Comparison of ENCODE assay signal across 7 cellular contexts in the genomic region with DNA sequence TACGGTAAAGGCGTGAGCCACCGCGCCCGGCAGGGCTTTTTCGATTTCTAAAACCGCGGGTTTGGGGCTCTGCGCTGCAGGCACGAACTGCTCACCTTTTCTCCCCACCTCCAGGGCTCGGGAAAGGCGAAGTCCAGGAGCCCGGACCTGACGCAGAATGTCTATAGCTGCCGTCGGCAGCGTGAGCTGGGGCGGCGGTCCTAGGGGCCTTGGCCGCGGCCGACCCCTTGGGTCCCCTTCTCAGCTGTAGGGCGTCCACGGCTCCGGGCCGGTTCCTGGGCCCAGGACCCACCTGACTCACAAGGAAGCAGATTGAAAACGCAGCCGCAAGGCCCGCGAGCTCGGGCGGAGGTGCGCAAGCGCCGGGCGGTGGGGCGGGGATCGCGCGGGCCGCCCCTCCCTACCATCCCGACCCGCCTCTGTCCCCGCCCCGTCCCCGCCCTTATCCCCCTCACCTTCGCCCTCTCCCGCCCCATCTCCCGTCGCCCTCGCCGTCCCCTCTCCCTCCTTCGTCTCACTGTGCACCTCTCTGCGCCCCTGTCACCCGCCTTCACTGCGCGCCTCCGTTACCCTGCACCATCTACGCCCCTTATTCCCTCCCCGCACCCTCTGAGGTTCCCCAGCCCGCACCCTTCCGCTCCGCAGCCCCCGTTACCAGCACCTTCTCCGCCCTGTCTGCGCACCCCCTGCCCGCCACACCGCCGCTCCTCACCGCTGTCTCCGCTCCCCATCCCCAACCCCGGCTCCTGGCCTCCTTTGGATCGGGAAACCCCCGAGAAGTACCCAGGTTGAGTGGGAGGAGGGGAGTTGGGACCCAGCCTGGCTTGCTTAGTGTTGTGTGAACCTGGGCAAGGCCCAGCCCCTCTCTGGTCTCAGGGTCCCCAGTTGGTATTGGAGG. TPM values are rescaled to one million over a fixed set of nuclear protein-coding genes. Genes with fewer than 3 reads are reported as not detected.
DNase-seq lines count a peak whose midpoint lies in the region; ATAC-seq and TF ChIP-seq lines count a peak whose summit lies in the region.

A gene with protein sequence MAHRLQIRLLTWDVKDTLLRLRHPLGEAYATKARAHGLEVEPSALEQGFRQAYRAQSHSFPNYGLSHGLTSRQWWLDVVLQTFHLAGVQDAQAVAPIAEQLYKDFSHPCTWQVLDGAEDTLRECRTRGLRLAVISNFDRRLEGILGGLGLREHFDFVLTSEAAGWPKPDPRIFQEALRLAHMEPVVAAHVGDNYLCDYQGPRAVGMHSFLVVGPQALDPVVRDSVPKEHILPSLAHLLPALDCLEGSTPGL (minus strand): TSS at position 353 of the 898 bp plus-strand sequence. CDS start 2,632 bp downstream, outside the sequence.

- H3K79me2 ChIP-seq in mammary epithelial cell (ENCODE audit: insufficient read depth, low read length): peaks cover 18% of the 10 kb centered on the region

- POLR2A ChIA-PET in WTC11 (lab: Charles Lee): interaction anchor here (0.6 to 1.6 kb wide), 4 partner anchors 25 to 634 kb away, joined by 3 to 4 read pairs (median 3); partner anchors contain the start of genes BSPRY, C9orf43 and POLE3

- peak; percentile 24 for DNase-seq in NCI-H2107 treated with DMSO at 0.1 percent for 48 hours (lab: John Stamatoyannopoulos, UW; ENCODE audit: unreplicated experiment)
- peak; percentile 80 for DNase-seq in WTC11 (ENCODE audit: low spot score)
- DNase-seq in mammary epithelial cell: peak; percentile 76
- DNase-seq in immature natural killer cell: peak; percentile 69 to 80 (median 76)
- peak; percentile 96 for DNase-seq in spleen

- dilution Hi-C loops in mammary epithelial cell (cut with HindIII; ENCODE audit: low sequenced_read_pairs): no loop called here

- peak within 1 kb of the TSS; percentile 100 for H2AFZ ChIP-seq in mammary epithelial cell (ENCODE audit: low read depth, low read length)

- peaks cover 5% of the 10 kb centered on the region for H3K4me1 ChIP-seq in mammary epithelial cell (ENCODE audit: insufficient read depth, low read length)
- H3K4me1 ChIP-seq in spleen: peaks cover 0 to 32% (median 17%) of the 10 kb centered on the region in 6 donors

- 2% methylated on average over 8 of the region's 74 CpGs for WGBS in mammary epithelial cell (ENCODE audit: low coverage, missing lambda C conversion rate)
- 1 to 2% (median 1%) methylated on average over 40 to 74 of the region's 74 CpGs for WGBS in spleen, 5 donors

- peaks cover 15% of the 10 kb centered on the region for H3K36me3 ChIP-seq in mammary epithelial cell (ENCODE audit: insufficient read depth, low read length)
- H3K36me3 ChIP-seq in spleen: peaks cover 0 to 33% (median 22%) of the 10 kb centered on the region in 6 donors

- H4K20me1 ChIP-seq in mammary epithelial cell (ENCODE audit: insufficient read depth, low read length): no peaks in the 10 kb centered on the region

- TF ChIP-seq CTCF in WTC11 (IDR thresholded peaks at IDR 0.05): no peak
- TF ChIP-seq CTCF in mammary epithelial cell (conservative IDR thresholded peaks at IDR 0.05 in 1 of 2, IDR thresholded peaks at IDR 0.05 in 1 of 2; ENCODE audit: extremely low read depth in 1 of 2, insufficient read depth in 1 of 2, low read depth in 1 of 2, low read length in 2 of 2): no peak
- TF ChIP-seq CTCF in spleen (IDR thresholded peaks at IDR 0.05 in 8 of 11, conservative IDR thresholded peaks at IDR 0.05 in 3 of 11): peak in 1 of 11 experiments; percentile 17

- H3K36me3 Mint-ChIP-seq in WTC11 (peaks cover 9% of the 10 kb centered on the region; the same call in 1 of the 2 replicates), immature natural killer cell (peaks cover 0 to 5% (median 0%) of the 10 kb centered on the region in 3 donors)

- peak within 1 kb of the TSS; percentile 80 for H3K4me3 Mint-ChIP-seq in WTC11
- peak within 1 kb of the TSS; percentile 82 to 88 (median 84) for H3K4me3 Mint-ChIP-seq in immature natural killer cell

- H3K4me2 ChIP-seq in mammary epithelial cell (ENCODE audit: insufficient read depth, low read depth, low read length): peak within 1 kb of the TSS; percentile 92

- peaks cover 15% of the 10 kb centered on the region for H3K4me1 Mint-ChIP-seq in WTC11
- peaks cover 15 to 17% of the 10 kb centered on the region in 2 donors for H3K4me1 Mint-ChIP-seq in immature natural killer cell

- CTCF ChIA-PET in WTC11 (lab: Charles Lee): interaction anchor here (0.6 to 1.7 kb wide), 6 partner anchors 13 to 281 kb away, joined by 3 to 7 read pairs (median 4); partner anchors contain the start of genes ALAD, C9orf43, POLE3 and WDR31
- CTCF ChIA-PET in mammary epithelial cell (lab: Charles Lee; ENCODE audit: low non-redundant PET): no interaction called here

- no peaks in the 10 kb centered on the region for H3K9me3 Mint-ChIP-seq in WTC11
- H3K9me3 Mint-ChIP-seq in immature natural killer cell: no peaks in the 10 kb centered on the region

- H3K27me3 Mint-ChIP-seq in WTC11 (ENCODE audit: low read depth) (no peaks in the 10 kb centered on the region; the same call in 1 of the 2 replicates), immature natural killer cell (ENCODE audit: low read depth in 3 of 3) (peaks cover 0 to 4% (median 2%) of the 10 kb centered on the region in 3 donors)

- H3K9ac ChIP-seq in mammary epithelial cell (ENCODE audit: insufficient read depth, low read length): peak within 1 kb of the TSS; percentile 70

- H3K27ac Mint-ChIP-seq in WTC11 (no peak within 1 kb of the TSS), immature natural killer cell (peak within 1 kb of the TSS; percentile 51 to 81 (median 75))

- H3K27me3 ChIP-seq in mammary epithelial cell (ENCODE audit: insufficient read depth, low read length) (no peaks in the 10 kb centered on the region), spleen (replicated peaks in 1 of 7) (no peaks in the 10 kb centered on the region)

- no TSS peak for BruUV-seq in mammary epithelial cell (replicated peaks; lab: Mats Ljungman, UMichigan)

- H3K9me3 ChIP-seq in mammary epithelial cell (replicated peaks; ENCODE audit: insufficient read depth, low read length) (no peaks in the 10 kb centered on the region), spleen (no peaks in the 10 kb centered on the region)

- H3K4me3 ChIP-seq in mammary epithelial cell (replicated peaks in 1 of 3; ENCODE audit: insufficient read depth in 1 of 3, low read depth in 2 of 3, low read length in 3 of 3): peak within 1 kb of the TSS; percentile 86 to 92 (median 92)
- H3K4me3 ChIP-seq in spleen: peak within 1 kb of the TSS; percentile 58 to 90 (median 73)

- in situ Hi-C loops in mammary epithelial cell (cut with MboI; ENCODE audit: low sequenced_read_pairs in 2 of 2): no loop called here

- TF ChIP-seq POLR2A in spleen (IDR thresholded peaks at IDR 0.05): peak in 1 of 3 donors; percentile 76

- ATAC-seq in GM18520 (IDR thresholded peaks at IDR 0.05; ENCODE audit: unreplicated experiment) (peak; percentile 77), HG02973 (IDR thresholded peaks at IDR 0.05; ENCODE audit: unreplicated experiment) (peak; percentile 81), WTC11 (peak; percentile 87)

- intact Hi-C loops in mammary epithelial cell (cut with micrococcal nuclease): loop anchor here (2.0 kb wide), 2 partner anchors 24 to 36 kb away; partner anchors contain the start of genes ALAD and WDR31
- intact Hi-C loops in spleen (cut with DNase I; ENCODE audit: low total_unique reads): no loop called here

- peak within 1 kb of the TSS; percentile 59 for H3K27ac ChIP-seq in mammary epithelial cell (ENCODE audit: insufficient read depth, low read depth, low read length)
- peak within 1 kb of the TSS; percentile 44 to 90 (median 85) for H3K27ac ChIP-seq in spleen

TF ChIP-seq in WTC11, 78 proteins besides CTCF, POLR2A, EP300 and RAD21 (continues in another document):
- TF ChIP-seq PRDM15 (CRISPR knock-in tag; IDR thresholded peaks at IDR 0.05) (peak; percentile 67), HMGXB4 (CRISPR knock-in tag; IDR thresholded peaks at IDR 0.05) (no peak)

RNA-seq across cellular contexts. Expression of the gene that starts here (rescaled TPM):
- total RNA-seq in WTC11 (2021): 15.7 to 17.2 TPM (median 16.6 TPM) in 3 replicates
- total RNA-seq in mammary epithelial cell: 10 to 100 TPM; 12.3 to 14.6 TPM
- polyA plus RNA-seq in mammary epithelial cell: 15.9 TPM
- 19.3 TPM for polyA minus RNA-seq in mammary epithelial cell
- polyA plus RNA-seq in immature natural killer cell: 10 to 100 TPM; 17.4 to 29.7 (median 22.4) TPM
- total RNA-seq in spleen: 10 to 100 TPM; 13.5 to 38.3 (median 16.7) TPM
- polyA plus RNA-seq in spleen: 10 to 100 TPM; 17.2 to 26.0 (median 23.8) TPM

Comparison
In these comparisons a context has a peak if more than half of its experiments do, and no peak if none do; other contexts are left out.
1. Peak in every context shown above with its lines: DNase-seq, ATAC-seq, H3K4me3 ChIP-seq and H3K27ac ChIP-seq.
2. DNase-seq: peak in every context shown above with its lines; median percentile 96 in spleen; 80 in WTC11; 76 in mammary epithelial cell; 76 in immature natural killer cell; 24 in NCI-H2107 treated with DMSO at 0.1 percent for 48 hours.